ENCODE assay signal across 8 cellular contexts in genomic region chr12:52050771-52051541, GRCh38. TPM values are rescaled to one million over a fixed set of nuclear protein-coding genes. Genes with fewer than 3 reads are reported as not detected.
DNase-seq lines count a peak whose midpoint lies in the region; ATAC-seq and TF ChIP-seq lines count a peak whose summit lies in the region.

Gene NR4A1 (plus strand): TSS chr12:52051442. CDS start chr12:52054329, 2,887 bp downstream.

- peaks cover 3% of the 10 kb centered on the region; the same call in 1 of the 2 replicates for H3K36me3 ChIP-seq in BJ (ENCODE audit: control insufficient read depth, insufficient read depth, low read length)
- H3K36me3 ChIP-seq in lower lobe of right lung: peaks cover 19% of the 10 kb centered on the region

- TF ChIP-seq POLR2A in GM19099 (IDR thresholded peaks at IDR 0.05; ENCODE audit: extremely low read depth, insufficient read length, low read depth): peak; percentile 52

- H3K9me3 Mint-ChIP-seq in activated CD4-positive, alpha-beta memory T cell treated with anti-CD3 and anti-CD28 coated beads, Interleukin-2, amount 10 ng/mL, durations not matched to agents 7 days and 5 days: no peaks in the 10 kb centered on the region

- CTCF ChIA-PET in BJ (lab: Yijun Ruan, JAX): interaction anchor here (1.2 to 3.0 kb wide), 8 partner anchors 11 to 71 kb away, joined by 3 to 25 read pairs (median 6); partner anchors contain the start of gene ATG101
- CTCF ChIA-PET in activated CD4-positive, alpha-beta memory T cell treated with anti-CD3 and anti-CD28 coated beads, Interleukin-2, amount 10 ng/mL, durations not matched to agents 7 days and 5 days (lab: Charles Lee): interaction anchor here (0.9 to 2.4 kb wide), 7 partner anchors 8 to 70 kb away, joined by 3 to 37 read pairs (median 5); partner anchors contain the start of gene ATG101

- TF ChIP-seq CTCF in BJ (IDR thresholded peaks at IDR 0.05; ENCODE audit: insufficient read depth, low read depth, low read length) (peak; percentile 25; the same call in 1 of the 2 replicates), dorsolateral prefrontal cortex (IDR thresholded peaks at IDR 0.05 in 54 of 56, conservative IDR thresholded peaks at IDR 0.05 in 2 of 56; ENCODE audit: low read depth in 1 of 56, partially characterized antibody in 56 of 56) (peak in 51 of 56 donors; percentile 14 to 71 (median 47)), lower lobe of right lung (IDR thresholded peaks at IDR 0.05) (peak; percentile 33)

- H3K27me3 ChIP-seq in BJ (ENCODE audit: control insufficient read depth, insufficient read depth, low read length) (no peaks in the 10 kb centered on the region), dorsolateral prefrontal cortex (no peaks in the 10 kb centered on the region), lower lobe of right lung (ENCODE audit: low read depth) (no peaks in the 10 kb centered on the region)

- peaks cover 46% of the 10 kb centered on the region for H3K4me1 Mint-ChIP-seq in activated CD4-positive, alpha-beta memory T cell treated with anti-CD3 and anti-CD28 coated beads, Interleukin-2, amount 10 ng/mL, durations not matched to agents 7 days and 5 days

- peak within 1 kb of the TSS; percentile 82 for H3K27ac Mint-ChIP-seq in activated CD4-positive, alpha-beta memory T cell treated with anti-CD3 and anti-CD28 coated beads, Interleukin-2, amount 10 ng/mL, durations not matched to agents 7 days and 5 days

- peak within 1 kb of the TSS; percentile 73 to 99 (median 96) for H3K27ac ChIP-seq in dorsolateral prefrontal cortex
- peak within 1 kb of the TSS; percentile 98 for H3K27ac ChIP-seq in lower lobe of right lung

- intact Hi-C loops in dorsolateral prefrontal cortex (cut with DNase I) (loop anchor here in 1 of 2 donors (1.0 kb wide), 1 partner anchor 18 kb away; the partner anchor contains the start of gene ATG101), lower lobe of right lung (cut with DNase I) (no loop called here)

- peak within 1 kb of the TSS; percentile 63 for H3K4me3 ChIP-seq in BJ (ENCODE audit: low read depth, low read length)
- peak within 1 kb of the TSS; percentile 50 to 86 (median 71) for H3K4me3 ChIP-seq in dorsolateral prefrontal cortex
- H3K4me3 ChIP-seq in lower lobe of right lung: peak within 1 kb of the TSS; percentile 58

- no peaks in the 10 kb centered on the region for H3K36me3 Mint-ChIP-seq in activated CD4-positive, alpha-beta memory T cell treated with anti-CD3 and anti-CD28 coated beads, Interleukin-2, amount 10 ng/mL, durations not matched to agents 7 days and 5 days (ENCODE audit: low read depth)

- H3K27me3 Mint-ChIP-seq in activated CD4-positive, alpha-beta memory T cell treated with anti-CD3 and anti-CD28 coated beads, Interleukin-2, amount 10 ng/mL, durations not matched to agents 7 days and 5 days: peaks cover 6% of the 10 kb centered on the region

- ATAC-seq in HG03432 (IDR thresholded peaks at IDR 0.05; ENCODE audit: unreplicated experiment) (peak; percentile 90), lower lobe of right lung (peak; percentile 88 to 94)

- POLR2A ChIA-PET in BJ (lab: Charles Lee): interaction anchor here (0.9 to 1.2 kb wide), 3 partner anchors 12 to 18 kb away, joined by 3 to 20 read pairs (median 3); no protein-coding TSS in a partner anchor
- POLR2A ChIA-PET in activated CD4-positive, alpha-beta memory T cell treated with anti-CD3 and anti-CD28 coated beads, Interleukin-2, amount 10 ng/mL, durations not matched to agents 7 days and 5 days (lab: Charles Lee): interaction anchor here (0.7 to 3.1 kb wide), 11 partner anchors 11 to 165 kb away, joined by 3 to 28 read pairs (median 4); partner anchors contain the start of gene ATG101

- H3K9me3 ChIP-seq in lower lobe of right lung: no peaks in the 10 kb centered on the region

- peaks cover 50% of the 10 kb centered on the region for H3K4me1 ChIP-seq in lower lobe of right lung

- H3K4me3 Mint-ChIP-seq in activated CD4-positive, alpha-beta memory T cell treated with anti-CD3 and anti-CD28 coated beads, Interleukin-2, amount 10 ng/mL, durations not matched to agents 7 days and 5 days: peak within 1 kb of the TSS; percentile 85

- DNase-seq in BJ (ENCODE audit: low read depth) (peak; percentile 60), NCI-H526 (lab: John Stamatoyannopoulos, UW) (peak; percentile 67 to 97), dorsolateral prefrontal cortex (peak; percentile 70 to 98 (median 95)), lower lobe of right lung (peak; percentile 98)
- peak; percentile 98 for DNase-seq in activated CD4-positive, alpha-beta memory T cell treated with anti-CD3 and anti-CD28 coated beads, Interleukin-2, amount 10 ng/mL, durations not matched to agents 7 days and 5 days
- DNase-seq in stimulated activated CD4-positive, alpha-beta T cell treated with anti-CD3 and anti-CD28 coated beads, TNF-alpha, amount 100 ng/mL, for 1 hour (ENCODE audit: low read depth in 3 of 3, low spot score in 1 of 3): peak; percentile 96 to 99 (median 98)

RNA-seq across cellular contexts. Expression of gene NR4A1, which starts in this region (rescaled TPM):
- polyA plus RNA-seq in BJ (2011; rRNA removed): 9.8 and 18.6 TPM in 2 replicates
- polyA minus RNA-seq in BJ (2011; rRNA and poly(A)+ RNA removed): 17.9 and 21.8 TPM in 2 replicates
- total RNA-seq in activated CD4-positive, alpha-beta memory T cell treated with anti-CD3 and anti-CD28 coated beads, Interleukin-2, amount 10 ng/mL, durations not matched to agents 7 days and 5 days: 10 to 100 TPM; 10.0 to 10.5 TPM
- total RNA-seq in dorsolateral prefrontal cortex (100 to 1,000 TPM in 5 of 120 experiments, 10 to 100 TPM in 115; 13.1 to 194 (median 28.9) TPM), lower lobe of right lung (39.3 TPM)

Comparison
In these comparisons a context has a peak if more than half of its experiments do, and no peak if none do; other contexts are left out.
1. Peak in every context shown above with its lines: DNase-seq, ATAC-seq, H3K4me3 ChIP-seq and H3K27ac ChIP-seq.